In the genomic region with DNA sequence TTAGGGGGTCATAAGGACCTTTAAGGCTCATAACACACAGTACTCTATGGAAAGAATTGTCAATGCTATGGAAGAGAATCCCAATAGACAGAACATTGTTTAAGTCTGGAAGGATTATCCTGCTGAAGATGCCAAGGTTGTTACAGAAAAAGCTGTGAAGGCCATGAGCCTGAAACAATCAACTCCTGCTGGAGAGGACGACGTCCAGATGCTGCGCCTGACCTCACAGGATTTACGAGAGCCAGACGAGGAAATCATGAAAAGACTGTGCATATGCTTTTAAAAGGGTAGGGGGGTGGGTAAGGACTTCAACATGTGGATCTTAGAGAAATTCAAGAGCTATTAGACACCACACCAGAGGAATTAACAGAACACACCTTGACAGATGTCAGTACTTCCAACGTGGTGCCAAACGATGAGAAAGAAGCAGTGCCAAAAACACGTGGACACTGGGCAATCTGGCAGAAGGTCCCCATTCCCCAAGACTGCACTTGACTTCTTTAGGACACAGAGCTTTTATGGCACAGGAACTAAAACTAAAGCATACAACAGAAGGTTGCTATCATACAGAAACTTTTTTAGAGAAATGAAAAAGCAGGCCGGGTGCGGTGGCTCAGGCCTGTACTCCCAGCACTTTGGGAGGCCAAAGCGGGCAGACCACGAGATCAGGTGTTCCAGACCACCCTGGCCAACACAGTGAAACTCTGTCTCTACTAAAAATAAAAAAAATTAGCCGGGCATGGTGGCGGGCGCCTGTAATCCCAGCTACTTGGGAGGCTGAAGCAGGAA, we compare ENCODE assay signal across 10 cellular contexts. TPM values are rescaled to one million over a fixed set of nuclear protein-coding genes. Genes with fewer than 3 reads are reported as not detected.
DNase-seq lines count a peak whose midpoint lies in the region; ATAC-seq and TF ChIP-seq lines count a peak whose summit lies in the region.
"Had no signal": no experiment of that assay in that cellular context is flagged by ENCODE, and none has a peak within 500 bp of the region (broad histone marks: within the 10 kb centered on the region; RNA-seq: fewer than 3 reads in every experiment).

No MANE protein-coding gene starts in this region.

- H3K9me3 Mint-ChIP-seq in stimulated activated naive CD8-positive, alpha-beta T cell treated with anti-CD3 and anti-CD28 coated beads, Interleukin-15, amount 100 ng/mL, for 72 hours = no peaks in the 10 kb centered on the region

- no peak overlapping the region for H3K4me3 Mint-ChIP-seq in stimulated activated naive CD8-positive, alpha-beta T cell treated with anti-CD3 and anti-CD28 coated beads, Interleukin-15, amount 100 ng/mL, for 72 hours

- peak overlapping the region; percentile 50 for H3K4me2 ChIP-seq in hepatocyte
- H3K4me2 ChIP-seq: PC-9 had no signal

- H3K4me1 Mint-ChIP-seq in stimulated activated naive CD8-positive, alpha-beta T cell treated with anti-CD3 and anti-CD28 coated beads, Interleukin-15, amount 100 ng/mL, for 72 hours = peaks cover 50% of the 10 kb centered on the region

- TF ChIP-seq CTCF in hepatocyte (IDR thresholded peaks at IDR 0.05; ENCODE audit: poor library complexity) = no peak

- peaks cover 98% of the 10 kb centered on the region for H3K79me2 ChIP-seq in hepatocyte

- H3K4me3 ChIP-seq in SK-N-MC (no peak overlapping the region), hepatocyte (no peak overlapping the region)
- H3K4me3 ChIP-seq: pancreas, PC-9 had no signal

- no peaks in the 10 kb centered on the region for H3K27me3 ChIP-seq in hepatocyte
- H3K27me3 ChIP-seq: pancreas had no signal

- H4K20me1 ChIP-seq in hepatocyte (ENCODE audit: insufficient read depth, poor library complexity, severe bottlenecking) = peaks cover 100% of the 10 kb centered on the region

- 58% methylated on average over 15 of the region's 15 CpGs for WGBS in hepatocyte (ENCODE audit: low lambda C conversion rate, missing lambda C conversion rate)

- peak overlapping the region; percentile 77 for H3K27ac ChIP-seq in SK-N-MC
- peak overlapping the region; percentile 86 for H3K27ac ChIP-seq in hepatocyte
- H3K27ac ChIP-seq: PC-9 had no signal

- no peak overlapping the region for H3K9ac ChIP-seq in SK-N-MC (ENCODE audit: insufficient read length)

- H3K36me3 ChIP-seq in SK-N-MC (ENCODE audit: insufficient read depth, low read length) (peaks cover 10% of the 10 kb centered on the region; the same call in 1 of the 2 replicates), hepatocyte (replicated peaks; ENCODE audit: insufficient read depth, low read depth) (no peaks in the 10 kb centered on the region)
- H3K36me3 ChIP-seq: pancreas had no signal

- H3K9me2 ChIP-seq in hepatocyte (replicated peaks; ENCODE audit: insufficient read depth) = no peaks in the 10 kb centered on the region

- H2AFZ ChIP-seq in hepatocyte = no peak overlapping the region
- H2AFZ ChIP-seq: PC-9 had no signal

- DNase-seq in SK-N-MC (ENCODE audit: low read depth, low spot score) (no peak), hepatocyte (ENCODE audit: low spot score) (no peak), C1 segment of cervical spinal cord (lab: John Stamatoyannopoulos, UW) (no peak), HuH-7.5 (ENCODE audit: low spot score) (no peak), retina (no peak)
- no peak for DNase-seq in stimulated activated naive CD8-positive, alpha-beta T cell treated with anti-CD3 and anti-CD28 coated beads, Interleukin-15, amount 100 ng/mL, for 72 hours
- DNase-seq: PC-9 had no signal

- ATAC-seq in GM21528 (IDR thresholded peaks at IDR 0.05; ENCODE audit: low FRiP score, unreplicated experiment) = peak; percentile 62
- ATAC-seq in stimulated activated naive CD8-positive, alpha-beta T cell treated with anti-CD3 and anti-CD28 coated beads, Interleukin-15, amount 100 ng/mL, for 72 hours = no peak
- ATAC-seq in HG02885 (IDR thresholded peaks at IDR 0.05; ENCODE audit: poor library complexity, unreplicated experiment) = no peak

- peaks cover 26% of the 10 kb centered on the region for H3K4me1 ChIP-seq in hepatocyte (ENCODE audit: insufficient read depth)

- peak overlapping the region; percentile 26 to 68 for H3K27ac Mint-ChIP-seq in stimulated activated naive CD8-positive, alpha-beta T cell treated with anti-CD3 and anti-CD28 coated beads, Interleukin-15, amount 100 ng/mL, for 72 hours

- H3K9me3 ChIP-seq in SK-N-MC (ENCODE audit: low read depth, low read length) (no peaks in the 10 kb centered on the region), hepatocyte (ENCODE audit: low read depth) (no peaks in the 10 kb centered on the region)
- H3K9me3 ChIP-seq: pancreas had no signal

- H3K27me3 Mint-ChIP-seq in stimulated activated naive CD8-positive, alpha-beta T cell treated with anti-CD3 and anti-CD28 coated beads, Interleukin-15, amount 100 ng/mL, for 72 hours = no peaks in the 10 kb centered on the region

RNA-seq across cellular contexts. Expression of a gene that starts 43.2 kb away (rescaled TPM):
- 134 and 155 TPM in 2 replicates for total RNA-seq in hepatocyte
- polyA plus RNA-seq in hepatocyte = 154 and 175 TPM in 2 replicates
